ENCODE assay signal across 23 cellular contexts in the genomic region with DNA sequence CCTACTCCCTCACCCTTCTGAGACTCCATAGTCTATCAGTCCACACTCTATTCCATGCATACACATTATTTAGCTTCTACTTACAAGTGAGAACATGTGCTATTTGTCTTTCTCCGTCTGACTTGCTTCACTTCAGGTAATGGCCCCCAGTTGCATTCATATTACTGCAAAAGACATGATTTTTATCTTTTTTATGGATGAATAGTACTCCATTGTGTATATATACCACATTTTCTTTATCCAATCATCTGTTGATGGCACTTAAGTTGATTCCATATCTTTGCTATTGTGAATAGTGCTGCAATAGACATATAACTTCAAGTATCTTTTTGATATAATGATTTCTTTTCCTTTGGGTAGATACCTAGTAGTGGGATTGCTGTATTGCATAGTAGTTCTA.
"Had no signal": no experiment of that assay in that cellular context is flagged by ENCODE, and none has a peak within 500 bp of the region (broad histone marks: within the 10 kb centered on the region; RNA-seq: fewer than 3 reads in every experiment).

No MANE protein-coding gene starts in this region.

- H3K9ac ChIP-seq: neural progenitor cell had no signal

- H3K9me3 ChIP-seq: gastrocnemius medialis, left lung, mucosa of descending colon, prostate gland, sigmoid colon, spleen, thoracic aorta, tibial nerve, upper lobe of left lung had no signal

- H3K27ac ChIP-seq: epithelial cell of prostate, gastrocnemius medialis, left lung, neural progenitor cell, sigmoid colon, skin epidermis, spleen, thoracic aorta, upper lobe of left lung had no signal

- DNase-seq: effector CD8-positive, alpha-beta T cell; endodermal cell; gastrocnemius medialis; kidney; left cardiac atrium; left lung; naive B cell; sigmoid colon; spleen; stimulated activated CD4-positive, alpha-beta T cell treated with anti-CD3 and anti-CD28 coated beads, Interleukin-4, amount 100 ng/mL, for 4 hours; stimulated activated naive CD8-positive, alpha-beta T cell treated with anti-CD3 and anti-CD28 coated beads, Interleukin-15, Interleukin-2, amounts not matched to agents 100 U/mL and 50 U/mL, for 24 hours; upper lobe of left lung had no signal

- H3K4me2 ChIP-seq: neural progenitor cell had no signal

- H3K4me3 ChIP-seq: gastrocnemius medialis, left lung, mucosa of descending colon, neural progenitor cell, prostate gland, sigmoid colon, skin epidermis, spleen, thoracic aorta, tibial nerve, upper lobe of left lung had no signal

- H3K36me3 ChIP-seq: gastrocnemius medialis, left lung, neural progenitor cell, prostate gland, sigmoid colon, spleen, thoracic aorta, tibial nerve, upper lobe of left lung had no signal

- H3K27me3 ChIP-seq: gastrocnemius medialis, left lung, neural progenitor cell, sigmoid colon, spleen, tibial nerve, upper lobe of left lung had no signal

- H2AFZ ChIP-seq: neural progenitor cell had no signal

- ATAC-seq: esophagus mucosa; left cardiac atrium; left lung; mucosa of descending colon; natural killer cell treated with Interleukin-12 subunit alpha and Interleukin-12 subunit beta and Interleukin-15 and Interleukin-18, amount 100 ng/mL, for 72 hours; right cardiac atrium; stimulated activated memory B cell treated with anti-CD40 and anti-IgM and Interleukin-4, amounts not matched to agents 10 μg/mL and 1 μg/mL and 100 μg/mL, for 72 hours; stimulated activated naive CD8-positive, alpha-beta T cell treated with anti-CD3 and anti-CD28 coated beads, Interleukin-15, Interleukin-2, amounts not matched to agents 100 U/mL and 50 U/mL, for 24 hours had no signal

- H3K4me1 ChIP-seq: neural progenitor cell, prostate gland, spleen had no signal
